ENCODE assay signal across 8 cellular contexts in the genomic region with DNA sequence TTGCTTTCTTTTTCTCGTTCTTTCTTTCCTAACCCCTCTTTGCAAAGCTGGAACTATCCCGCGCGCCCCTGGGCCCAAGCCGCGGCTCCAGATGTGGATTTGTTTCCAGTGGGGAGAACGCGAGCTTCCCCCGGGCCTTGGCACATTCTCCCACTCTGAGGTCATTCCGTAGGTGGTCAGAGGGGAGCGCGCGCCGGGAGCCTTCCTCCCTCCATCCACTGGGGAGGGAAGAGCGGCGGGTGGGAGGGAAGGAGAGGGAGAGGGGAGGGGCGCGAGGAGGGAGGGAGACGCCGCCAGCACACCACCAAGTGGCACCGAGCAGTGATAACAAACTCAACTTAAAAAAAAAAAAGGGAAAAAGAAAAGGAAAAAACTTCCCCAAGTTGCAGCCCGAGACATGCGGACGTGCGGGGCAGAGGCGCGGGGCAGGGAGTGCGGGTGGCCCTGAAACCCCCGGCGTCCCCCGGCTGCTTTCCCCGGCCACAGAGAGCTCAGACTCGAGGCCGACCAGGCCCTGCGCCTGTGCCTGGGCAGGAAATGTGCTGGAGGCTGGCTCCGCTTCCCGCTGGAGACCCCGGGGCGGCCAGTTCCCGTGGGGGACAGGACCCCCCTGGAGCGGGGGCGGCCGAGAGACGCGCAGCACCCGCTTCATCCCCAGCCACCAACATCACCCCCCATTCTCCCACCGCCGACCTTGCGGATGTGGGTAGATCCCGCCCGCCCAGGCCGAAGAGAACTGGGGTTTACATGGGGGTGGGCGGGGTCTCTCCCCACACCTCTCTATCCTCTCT. TPM values are rescaled to one million over a fixed set of nuclear protein-coding genes. Genes with fewer than 3 reads are reported as not detected.
DNase-seq lines count a peak whose midpoint lies in the region; ATAC-seq and TF ChIP-seq lines count a peak whose summit lies in the region.

No MANE protein-coding gene starts in this region.

- H3K9me3 ChIP-seq in DND-41 (ENCODE audit: insufficient read depth, low read length, severe bottlenecking) (no peaks in the 10 kb centered on the region), smooth muscle cell (replicated peaks; ENCODE audit: low read depth) (no peaks in the 10 kb centered on the region)

- H3K9ac ChIP-seq in DND-41 (ENCODE audit: low read depth, low read length) (peak overlapping the region; percentile 65), smooth muscle cell (ENCODE audit: low read depth) (peak overlapping the region; percentile 92)

- DNase-seq in DND-41 (peak; percentile 63), T1000 (lab: John Stamatoyannopoulos, UW) (peak; percentile 38), coronary artery (ENCODE audit: low spot score) (peak; percentile 92), smooth muscle cell (lab: John Stamatoyannopoulos, UW; ENCODE audit: unreplicated experiment) (peak; percentile 75)
- DNase-seq in Jurkat, Clone E6-1 (ENCODE audit: low read depth, low spot score) = peak; percentile 31

- peaks cover 33% of the 10 kb centered on the region for H3F3A ChIP-seq in smooth muscle cell (ENCODE audit: low read depth)

- WGBS in smooth muscle cell (ENCODE audit: low lambda C conversion rate) = 1% methylated on average over 40 of the region's 53 CpGs

- ATAC-seq in DND-41 (ENCODE audit: insufficient read depth, low read depth) (peak; percentile 17; the same call in 1 of the 3 replicates), HG03378 (IDR thresholded peaks at IDR 0.05; ENCODE audit: unreplicated experiment) (no peak), HG02938 (IDR thresholded peaks at IDR 0.05; ENCODE audit: unreplicated experiment) (no peak)

- H3K79me2 ChIP-seq in DND-41 (ENCODE audit: insufficient read depth, low read length) (no peaks in the 10 kb centered on the region), smooth muscle cell (ENCODE audit: low read depth) (peaks cover 11% of the 10 kb centered on the region)

- peak overlapping the region; percentile 50 for H3K27ac ChIP-seq in DND-41 (ENCODE audit: low read length)
- peak overlapping the region; percentile 88 to 98 for H3K27ac ChIP-seq in coronary artery
- peak overlapping the region; percentile 96 for H3K27ac ChIP-seq in layer of hippocampus (ENCODE audit: low read depth, low read length)
- peak overlapping the region; percentile 95 for H3K27ac ChIP-seq in smooth muscle cell (ENCODE audit: low read depth)

- H3K4me1 ChIP-seq in DND-41 (ENCODE audit: insufficient read depth, low read length) (peaks cover 52% of the 10 kb centered on the region), smooth muscle cell (ENCODE audit: low read depth) (peaks cover 34% of the 10 kb centered on the region)

- no peak for TF ChIP-seq CTCF in DND-41 (IDR thresholded peaks at IDR 0.05; ENCODE audit: borderline replicate concordance, extremely low read depth, low read length, poor library complexity, severe bottlenecking)
- TF ChIP-seq CTCF in coronary artery (IDR thresholded peaks at IDR 0.05) = no peak
- TF ChIP-seq CTCF in smooth muscle cell (IDR thresholded peaks at IDR 0.05; ENCODE audit: borderline replicate concordance, insufficient read depth, poor library complexity, severe bottlenecking) = no peak

- peak overlapping the region; percentile 73 for H2AFZ ChIP-seq in DND-41 (ENCODE audit: low read depth, low read length)
- H2AFZ ChIP-seq in smooth muscle cell (ENCODE audit: low read depth) = peak overlapping the region; percentile 35

- H3K27me3 ChIP-seq in DND-41 (ENCODE audit: insufficient read depth, low read length, poor library complexity) (peaks cover 53% of the 10 kb centered on the region), layer of hippocampus (ENCODE audit: control insufficient read depth, insufficient read depth, low read length) (no peaks in the 10 kb centered on the region), smooth muscle cell (ENCODE audit: low read depth) (no peaks in the 10 kb centered on the region)

- no peaks in the 10 kb centered on the region for H3K36me3 ChIP-seq in DND-41 (ENCODE audit: insufficient read depth, low read length)
- H3K36me3 ChIP-seq in smooth muscle cell (ENCODE audit: low read depth) = no peaks in the 10 kb centered on the region

- 0 out of 2 replicates have a peak, but pooled peaks cover 5% of the 10 kb centered on the region for H4K20me1 ChIP-seq in DND-41 (ENCODE audit: insufficient read depth, low read length)
- H4K20me1 ChIP-seq in smooth muscle cell (ENCODE audit: low read depth) = peaks cover 19% of the 10 kb centered on the region

- H3K4me2 ChIP-seq in DND-41 (ENCODE audit: insufficient read depth, low read length) (peak overlapping the region; percentile 90), smooth muscle cell (peak overlapping the region; percentile 91)

- H3K4me3 ChIP-seq in DND-41 (ENCODE audit: low read depth in 1 of 2, low read length in 2 of 2) (peak overlapping the region; percentile 36 to 80; a peak in 3 of 4 replicates), coronary artery (peak overlapping the region; percentile 96), smooth muscle cell (peak overlapping the region; percentile 98)
- H3K4me3 ChIP-seq in Jurkat, Clone E6-1 (ENCODE audit: low read length) = peak overlapping the region; percentile 66

RNA-seq across cellular contexts. Expression of gene IER5L, which starts 3.1 kb away (rescaled TPM):
- 1.8 TPM for polyA plus RNA-seq in Jurkat, Clone E6-1 (2012; ENCODE audit: insufficient read depth, insufficient read length)
- total RNA-seq in smooth muscle cell = 23.0 and 28.3 TPM in 2 replicates
- 31.7 and 38.6 TPM in 2 replicates for polyA plus RNA-seq in smooth muscle cell

Comparison
In these comparisons a context has a peak if more than half of its experiments do, and no peak if none do; other contexts are left out.
1. DNase-seq: peak in every context shown above with its lines; median percentile 92 in coronary artery; 75 in smooth muscle cell; 63 in DND-41; 38 in T1000; 31 in Jurkat, Clone E6-1.